Comparison of ENCODE assay signal across 15 cellular contexts in the genomic region with DNA sequence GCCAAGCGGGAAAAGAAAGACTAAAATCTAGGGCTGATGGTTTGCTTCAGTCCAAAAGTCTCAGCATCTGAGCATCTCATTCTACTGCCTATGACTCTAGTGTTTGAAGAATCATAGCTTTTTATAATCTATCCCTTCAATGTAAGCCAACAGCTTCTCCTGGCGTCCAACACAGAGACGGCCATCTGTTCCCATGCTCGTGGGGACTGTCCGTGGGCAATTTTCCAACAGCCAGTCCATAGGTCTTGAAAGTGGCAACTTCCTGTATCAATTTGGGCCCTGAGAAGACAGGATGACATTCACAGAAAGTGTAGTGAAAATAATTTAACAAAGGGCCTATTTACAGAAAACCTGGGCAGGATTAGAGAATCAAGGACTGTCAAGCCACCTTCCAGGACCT.
"Had no signal": no experiment of that assay in that cellular context is flagged by ENCODE, and none has a peak within 500 bp of the region (broad histone marks: within the 10 kb centered on the region; RNA-seq: fewer than 3 reads in every experiment).

No MANE protein-coding gene starts in this region.

- H3K9me3 ChIP-seq: left ventricle myocardium inferior, mucosa of descending colon, pancreas, sigmoid colon, spleen, testis had no signal

- FAIRE-seq: pancreas had no signal

- H3K36me3 ChIP-seq: left ventricle myocardium inferior, pancreas, sigmoid colon, spleen had no signal

- DNase-seq: activated CD4-positive, alpha-beta T cell treated with anti-CD3 and anti-CD28 coated beads, Interleukin-2, amount 10 ng/mL, durations not matched to agents 24 days and 14 days; activated CD4-positive, CD25-positive, alpha-beta regulatory T cell; activated CD8-positive, alpha-beta memory T cell treated with anti-CD3 and anti-CD28 coated beads, Interleukin-2, amount 50 U/mL, for 48 hours; activated gamma-delta T cell; activated T-cell treated with anti-CD3 and anti-CD28 coated beads, Interleukin-2, amount 50 U/mL, for 72 hours; effector memory CD8-positive, alpha-beta T cell; foreskin keratinocyte; left ventricle myocardium inferior; mucosa of descending colon; naive thymus-derived CD4-positive, alpha-beta T cell; pancreas; sigmoid colon; spleen; stimulated activated naive CD8-positive, alpha-beta T cell treated with anti-CD3 and anti-CD28 coated beads, Interleukin-15, amount 100 ng/mL, for 72 hours; testis had no signal

- H3K27me3 ChIP-seq: foreskin keratinocyte, pancreas, sigmoid colon, spleen, testis had no signal

- ATAC-seq: activated T-cell treated with anti-CD3 and anti-CD28 coated beads, Interleukin-2, amount 50 U/mL, for 72 hours; effector memory CD8-positive, alpha-beta T cell; foreskin keratinocyte; mucosa of descending colon; naive thymus-derived CD4-positive, alpha-beta T cell; pancreas; stimulated activated naive CD8-positive, alpha-beta T cell treated with anti-CD3 and anti-CD28 coated beads, Interleukin-15, amount 100 ng/mL, for 72 hours had no signal

- H3K4me1 ChIP-seq: foreskin keratinocyte, left ventricle myocardium inferior, pancreas, sigmoid colon, spleen, testis had no signal

- H3K27ac ChIP-seq: foreskin keratinocyte, left ventricle myocardium inferior, pancreas, sigmoid colon, spleen, testis had no signal

- H3K4me3 ChIP-seq: left ventricle myocardium inferior, mucosa of descending colon, pancreas, sigmoid colon, spleen, testis had no signal
